Comparison of ENCODE assay signal across 11 cellular contexts in genomic region chr1:203128691-203129500, GRCh38. TPM values are rescaled to one million over a fixed set of nuclear protein-coding genes. Genes with fewer than 3 reads are reported as not detected.
DNase-seq lines count a peak whose midpoint lies in the region; ATAC-seq and TF ChIP-seq lines count a peak whose summit lies in the region.
"Had no signal": no experiment of that assay in that cellular context is flagged by ENCODE, and none has a peak within 500 bp of the region (broad histone marks: within the 10 kb centered on the region; RNA-seq: fewer than 3 reads in every experiment).

No MANE protein-coding gene starts in this region.

- peaks cover 61% of the 10 kb centered on the region for H3K4me1 ChIP-seq in lower lobe of right lung

- H3K27me3 ChIP-seq in lower lobe of right lung (ENCODE audit: low read depth) = peaks cover 53% of the 10 kb centered on the region
- H3K27me3 ChIP-seq: ascending aorta had no signal

- intact Hi-C loops in lower lobe of right lung (cut with DNase I) = no loop called here

- ATAC-seq in lower lobe of right lung (no peak), HG03439 (IDR thresholded peaks at IDR 0.05; ENCODE audit: unreplicated experiment) (no peak)

- H3K36me3 ChIP-seq in lower lobe of right lung = no peaks in the 10 kb centered on the region
- H3K36me3 ChIP-seq: ascending aorta had no signal

- TF ChIP-seq CTCF in coronary artery (IDR thresholded peaks at IDR 0.05) = no peak
- TF ChIP-seq CTCF in lower lobe of right lung (IDR thresholded peaks at IDR 0.05) = no peak
- no peak for TF ChIP-seq CTCF in foreskin fibroblast (IDR thresholded peaks at IDR 0.05; ENCODE audit: low read depth, low read length)

- H3K27ac ChIP-seq in coronary artery (no peak overlapping the region), lower lobe of right lung (no peak overlapping the region)
- H3K27ac ChIP-seq: ascending aorta had no signal

- H3K9me3 ChIP-seq in lower lobe of right lung = no peaks in the 10 kb centered on the region
- H3K9me3 ChIP-seq: ascending aorta had no signal

- DNase-seq in activated CD8-positive, alpha-beta memory T cell treated with anti-CD3 and anti-CD28 coated beads for 24 hours = peak; percentile 44
- no peak for DNase-seq in activated CD8-positive, alpha-beta memory T cell treated with anti-CD3 and anti-CD28 coated beads, Interleukin-2, amount 50 U/mL, for 4 hours
- DNase-seq in coronary artery (ENCODE audit: low spot score) = peak; percentile 33
- DNase-seq in lower lobe of right lung = no peak
- DNase-seq in superior temporal gyrus (ENCODE audit: extremely low spot score) = peak; percentile 74
- DNase-seq in foreskin fibroblast = no peak
- no peak for DNase-seq in AG08396 (ENCODE audit: low spot score)

- H3K4me3 ChIP-seq in coronary artery = peak overlapping the region; percentile 64
- peak overlapping the region; percentile 52 for H3K4me3 ChIP-seq in lower lobe of right lung
- peak overlapping the region in 1 of 2 donors; percentile 64 for H3K4me3 ChIP-seq in foreskin fibroblast (ENCODE audit: low read depth in 1 of 2, low read length in 2 of 2)

RNA-seq across cellular contexts. Expression of gene ADORA1, which starts 1.4 kb away (rescaled TPM):
- 4.1 TPM for total RNA-seq in lower lobe of right lung

RNA-seq across cellular contexts. Expression of gene MYOG, which starts 43.1 kb away (rescaled TPM):
- total RNA-seq in lower lobe of right lung = not detected
- total RNA-seq: A172, ascending aorta, PC-3 had no signal

RNA-seq across cellular contexts. Expression of gene MYBPH, which starts 46.7 kb away (rescaled TPM):
- not detected for total RNA-seq in lower lobe of right lung
- total RNA-seq: ascending aorta, PC-3 had no signal

RNA-seq across cellular contexts. Expression of gene CHI3L1, which starts 57.6 kb away (rescaled TPM):
- 22.2 TPM for total RNA-seq in lower lobe of right lung
- total RNA-seq: PC-3 had no signal

Comparison
In these comparisons a context has a peak if more than half of its experiments do, and no peak if none do; other contexts are left out.
1. DNase-seq: peak in activated CD8-positive, alpha-beta memory T cell treated with anti-CD3 and anti-CD28 coated beads for 24 hours (single experiment), coronary artery (single experiment) and superior temporal gyrus (single experiment); none in activated CD8-positive, alpha-beta memory T cell treated with anti-CD3 and anti-CD28 coated beads, Interleukin-2, amount 50 U/mL, for 4 hours (single experiment), lower lobe of right lung (single experiment), foreskin fibroblast (0 of 2) and AG08396 (single experiment).